ENCODE assay signal across 1 cellular context in the genomic region with DNA sequence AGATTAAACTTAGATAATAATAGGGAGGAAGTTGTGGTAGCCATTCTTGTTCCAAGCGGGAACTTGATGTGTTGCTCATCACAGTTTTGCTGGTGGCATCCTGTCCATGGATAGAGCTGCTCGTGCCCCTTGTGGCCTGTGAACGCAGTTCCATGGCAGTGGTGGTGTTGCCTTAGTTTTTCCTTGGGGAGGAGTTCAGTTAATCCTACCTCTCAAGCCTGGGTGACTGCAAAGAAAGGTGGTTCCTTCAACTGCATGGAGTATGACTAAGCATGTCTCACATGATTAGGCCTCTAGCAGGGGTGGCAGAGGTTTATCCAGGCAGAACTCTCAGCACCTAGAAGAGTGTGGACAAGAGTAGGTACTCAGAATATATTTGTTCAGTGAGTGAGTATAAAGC.
TF ChIP-seq lines count a peak whose summit lies in the region.

No MANE protein-coding gene starts in this region.

TF ChIP-seq in K562, 482 proteins besides CTCF, POLR2A, EP300 and RAD21 (continued from another document and continues in another):
- TF ChIP-seq RERE (CRISPR knock-in tag; IDR thresholded peaks at IDR 0.05; ENCODE audit: borderline replicate concordance) (no peak), DLX4 (CRISPR knock-in tag; IDR thresholded peaks at IDR 0.05) (no peak), L3MBTL2 (IDR thresholded peaks at IDR 0.05) (peak; percentile 87), ZBED1 (IDR thresholded peaks at IDR 0.05) (no peak), ETV5 (CRISPR knock-in tag; IDR thresholded peaks at IDR 0.05; ENCODE audit: low read depth) (0 out of 2 replicates have a peak, but pooled peaks have one; percentile 28), ZNF79 (CRISPR knock-in tag; IDR thresholded peaks at IDR 0.05; ENCODE audit: low read depth) (0 out of 2 replicates have a peak, but pooled peaks have one; percentile 11), CTBP1 (IDR thresholded peaks at IDR 0.05; ENCODE audit: borderline replicate concordance) (peak; percentile 82; the same call in 1 of the 2 replicates), ETS2 (tag; IDR thresholded peaks at IDR 0.05; ENCODE audit: borderline replicate concordance, poor library complexity, severe bottlenecking) (no peak), CBX3 (IDR thresholded peaks at IDR 0.05; ENCODE audit: borderline replicate concordance in 1 of 2, low read length in 2 of 2) (peak in 1 of 2 experiments; percentile 59; a peak in 1 of 3 replicates), ZNF12 (CRISPR knock-in tag; IDR thresholded peaks at IDR 0.05) (no peak), CCNT2 (IDR thresholded peaks at IDR 0.05; ENCODE audit: borderline replicate concordance, extremely low read depth, insufficient read length, low read depth, low read length) (no peak), ADNP (tag; IDR thresholded peaks at IDR 0.05) (0 out of 2 replicates have a peak, but pooled peaks have one; percentile 40), HDAC8 (tag; IDR thresholded peaks at IDR 0.05) (0 out of 2 replicates have a peak, but pooled peaks have one; percentile 21), FOXK2 (conservative IDR thresholded peaks at IDR 0.05 in 1 of 2, IDR thresholded peaks at IDR 0.05 in 1 of 2; ENCODE audit: low read depth in 2 of 2) (peak in 1 of 2 experiments; percentile 37; a peak in 1 of 4 replicates), ZNF143 (CRISPR knock-in tag; IDR thresholded peaks at IDR 0.05) (no peak), BHLHE40 (IDR thresholded peaks at IDR 0.05; ENCODE audit: low read length) (peak; percentile 53; the same call in 1 of the 2 replicates), RBM22 (IDR thresholded peaks at IDR 0.05; ENCODE audit: low read depth, low read length, poor library complexity, severe bottlenecking) (no peak), SRF (CRISPR knock-in tag; IDR thresholded peaks at IDR 0.05) (peak in 1 of 2 experiments; percentile 77; a peak in 1 of 4 replicates), JUNB (CRISPR knock-in tag; conservative IDR thresholded peaks at IDR 0.05) (peak; percentile 53; the same call in 1 of the 2 replicates), MTA2 (IDR thresholded peaks at IDR 0.05; ENCODE audit: low read depth) (no peak), SMARCB1 (IDR thresholded peaks at IDR 0.05; ENCODE audit: insufficient read length, low read depth) (peak; percentile 78), YY1 (IDR thresholded peaks at IDR 0.05; ENCODE audit: borderline replicate concordance in 1 of 3, control insufficient read depth in 1 of 3, extremely low read depth in 1 of 3, insufficient read depth in 3 of 3, insufficient read length in 1 of 3, insufficient replicate concordance in 2 of 3, low read depth in 1 of 3, low read length in 2 of 3) (peak in 2 of 3 experiments; percentile 31 to 34), ZKSCAN1 (IDR thresholded peaks at IDR 0.05; ENCODE audit: low read depth, low read length) (no peak), MTA3 (IDR thresholded peaks at IDR 0.05; ENCODE audit: borderline replicate concordance) (0 out of 2 replicates have a peak, but pooled peaks have one; percentile 68), CREB1 (IDR thresholded peaks at IDR 0.05) (no peak), CREB1 (CRISPR knock-in tag; IDR thresholded peaks at IDR 0.05) (peak; percentile 35; the same call in 1 of the 2 replicates), MYC (IDR thresholded peaks at IDR 0.05; ENCODE audit: low read depth, low read length) (peak; percentile 50), MYC (CRISPR knock-in tag; IDR thresholded peaks at IDR 0.05; ENCODE audit: borderline replicate concordance, low read depth) (peak; percentile 26; the same call in 1 of the 2 replicates), SIX5 (IDR thresholded peaks at IDR 0.05; ENCODE audit: borderline replicate concordance in 1 of 2, insufficient read depth in 1 of 2, low read depth in 1 of 2, low read length in 2 of 2) (no peak), CSDE1 (IDR thresholded peaks at IDR 0.05) (no peak), RFX5 (IDR thresholded peaks at IDR 0.05; ENCODE audit: low read depth, low read length) (no peak), FOXK1 (CRISPR knock-in tag; IDR thresholded peaks at IDR 0.05; ENCODE audit: borderline replicate concordance) (no peak), RAD51 (IDR thresholded peaks at IDR 0.05; ENCODE audit: borderline replicate concordance, low read depth) (no peak; the same call in 1 of the 2 replicates), NBN (IDR thresholded peaks at IDR 0.05; ENCODE audit: low read depth) (peak; percentile 25; the same call in 1 of the 2 replicates), ZNF3 (CRISPR knock-in tag; IDR thresholded peaks at IDR 0.05) (no peak), CBFA2T3 (IDR thresholded peaks at IDR 0.05) (0 out of 2 replicates have a peak, but pooled peaks have one; percentile 14), HDGF (IDR thresholded peaks at IDR 0.05) (no peak), MYNN (IDR thresholded peaks at IDR 0.05) (0 out of 2 replicates have a peak, but pooled peaks have one; percentile 64), MYNN (CRISPR knock-in tag; IDR thresholded peaks at IDR 0.05) (no peak), ERF (CRISPR knock-in tag; IDR thresholded peaks at IDR 0.05) (peak; percentile 55; the same call in 1 of the 2 replicates)
- TF ChIP-seq, protein P1, sequence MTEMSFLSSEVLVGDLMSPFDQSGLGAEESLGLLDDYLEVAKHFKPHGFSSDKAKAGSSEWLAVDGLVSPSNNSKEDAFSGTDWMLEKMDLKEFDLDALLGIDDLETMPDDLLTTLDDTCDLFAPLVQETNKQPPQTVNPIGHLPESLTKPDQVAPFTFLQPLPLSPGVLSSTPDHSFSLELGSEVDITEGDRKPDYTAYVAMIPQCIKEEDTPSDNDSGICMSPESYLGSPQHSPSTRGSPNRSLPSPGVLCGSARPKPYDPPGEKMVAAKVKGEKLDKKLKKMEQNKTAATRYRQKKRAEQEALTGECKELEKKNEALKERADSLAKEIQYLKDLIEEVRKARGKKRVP (CRISPR knock-in tag; IDR thresholded peaks at IDR 0.05) = no peak
- TF ChIP-seq, protein P2, sequence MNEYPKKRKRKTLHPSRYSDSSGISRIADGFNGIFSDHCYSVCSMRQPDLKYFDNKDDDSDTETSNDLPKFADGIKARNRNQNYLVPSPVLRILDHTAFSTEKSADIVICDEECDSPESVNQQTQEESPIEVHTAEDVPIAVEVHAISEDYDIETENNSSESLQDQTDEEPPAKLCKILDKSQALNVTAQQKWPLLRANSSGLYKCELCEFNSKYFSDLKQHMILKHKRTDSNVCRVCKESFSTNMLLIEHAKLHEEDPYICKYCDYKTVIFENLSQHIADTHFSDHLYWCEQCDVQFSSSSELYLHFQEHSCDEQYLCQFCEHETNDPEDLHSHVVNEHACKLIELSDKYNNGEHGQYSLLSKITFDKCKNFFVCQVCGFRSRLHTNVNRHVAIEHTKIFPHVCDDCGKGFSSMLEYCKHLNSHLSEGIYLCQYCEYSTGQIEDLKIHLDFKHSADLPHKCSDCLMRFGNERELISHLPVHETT (CRISPR knock-in tag; conservative IDR thresholded peaks at IDR 0.05 in 1 of 2, IDR thresholded peaks at IDR 0.05 in 1 of 2) = peak in 1 of 2 experiments; percentile 76; a peak in 1 of 4 replicates
- TF ChIP-seq, protein P3, sequence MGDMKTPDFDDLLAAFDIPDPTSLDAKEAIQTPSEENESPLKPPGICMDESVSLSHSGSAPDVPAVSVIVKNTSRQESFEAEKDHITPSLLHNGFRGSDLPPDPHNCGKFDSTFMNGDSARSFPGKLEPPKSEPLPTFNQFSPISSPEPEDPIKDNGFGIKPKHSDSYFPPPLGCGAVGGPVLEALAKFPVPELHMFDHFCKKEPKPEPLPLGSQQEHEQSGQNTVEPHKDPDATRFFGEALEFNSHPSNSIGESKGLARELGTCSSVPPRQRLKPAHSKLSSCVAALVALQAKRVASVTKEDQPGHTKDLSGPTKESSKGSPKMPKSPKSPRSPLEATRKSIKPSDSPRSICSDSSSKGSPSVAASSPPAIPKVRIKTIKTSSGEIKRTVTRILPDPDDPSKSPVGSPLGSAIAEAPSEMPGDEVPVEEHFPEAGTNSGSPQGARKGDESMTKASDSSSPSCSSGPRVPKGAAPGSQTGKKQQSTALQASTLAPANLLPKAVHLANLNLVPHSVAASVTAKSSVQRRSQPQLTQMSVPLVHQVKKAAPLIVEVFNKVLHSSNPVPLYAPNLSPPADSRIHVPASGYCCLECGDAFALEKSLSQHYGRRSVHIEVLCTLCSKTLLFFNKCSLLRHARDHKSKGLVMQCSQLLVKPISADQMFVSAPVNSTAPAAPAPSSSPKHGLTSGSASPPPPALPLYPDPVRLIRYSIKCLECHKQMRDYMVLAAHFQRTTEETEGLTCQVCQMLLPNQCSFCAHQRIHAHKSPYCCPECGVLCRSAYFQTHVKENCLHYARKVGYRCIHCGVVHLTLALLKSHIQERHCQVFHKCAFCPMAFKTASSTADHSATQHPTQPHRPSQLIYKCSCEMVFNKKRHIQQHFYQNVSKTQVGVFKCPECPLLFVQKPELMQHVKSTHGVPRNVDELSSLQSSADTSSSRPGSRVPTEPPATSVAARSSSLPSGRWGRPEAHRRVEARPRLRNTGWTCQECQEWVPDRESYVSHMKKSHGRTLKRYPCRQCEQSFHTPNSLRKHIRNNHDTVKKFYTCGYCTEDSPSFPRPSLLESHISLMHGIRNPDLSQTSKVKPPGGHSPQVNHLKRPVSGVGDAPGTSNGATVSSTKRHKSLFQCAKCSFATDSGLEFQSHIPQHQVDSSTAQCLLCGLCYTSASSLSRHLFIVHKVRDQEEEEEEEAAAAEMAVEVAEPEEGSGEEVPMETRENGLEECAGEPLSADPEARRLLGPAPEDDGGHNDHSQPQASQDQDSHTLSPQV (IDR thresholded peaks at IDR 0.05) = peak; percentile 98
- TF ChIP-seq, protein P4, sequence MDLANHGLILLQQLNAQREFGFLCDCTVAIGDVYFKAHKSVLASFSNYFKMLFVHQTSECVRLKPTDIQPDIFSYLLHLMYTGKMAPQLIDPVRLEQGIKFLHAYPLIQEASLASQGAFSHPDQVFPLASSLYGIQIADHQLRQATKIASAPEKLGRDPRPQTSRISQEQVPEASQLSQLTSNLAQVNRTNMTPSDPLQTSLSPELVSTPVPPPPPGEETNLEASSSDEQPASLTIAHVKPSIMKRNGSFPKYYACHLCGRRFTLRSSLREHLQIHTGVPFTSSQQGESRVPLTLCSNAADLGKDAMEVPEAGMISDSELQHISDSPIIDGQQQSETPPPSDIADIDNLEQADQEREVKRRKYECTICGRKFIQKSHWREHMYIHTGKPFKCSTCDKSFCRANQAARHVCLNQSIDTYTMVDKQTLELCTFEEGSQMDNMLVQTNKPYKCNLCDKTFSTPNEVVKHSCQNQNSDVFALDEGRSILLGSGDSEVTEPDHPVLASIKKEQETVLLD (IDR thresholded peaks at IDR 0.05) = no peak
- TF ChIP-seq, protein P5, sequence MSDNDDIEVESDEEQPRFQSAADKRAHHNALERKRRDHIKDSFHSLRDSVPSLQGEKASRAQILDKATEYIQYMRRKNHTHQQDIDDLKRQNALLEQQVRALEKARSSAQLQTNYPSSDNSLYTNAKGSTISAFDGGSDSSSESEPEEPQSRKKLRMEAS (CRISPR knock-in tag; IDR thresholded peaks at IDR 0.05) = peak; percentile 35
- TF ChIP-seq, protein P6, sequence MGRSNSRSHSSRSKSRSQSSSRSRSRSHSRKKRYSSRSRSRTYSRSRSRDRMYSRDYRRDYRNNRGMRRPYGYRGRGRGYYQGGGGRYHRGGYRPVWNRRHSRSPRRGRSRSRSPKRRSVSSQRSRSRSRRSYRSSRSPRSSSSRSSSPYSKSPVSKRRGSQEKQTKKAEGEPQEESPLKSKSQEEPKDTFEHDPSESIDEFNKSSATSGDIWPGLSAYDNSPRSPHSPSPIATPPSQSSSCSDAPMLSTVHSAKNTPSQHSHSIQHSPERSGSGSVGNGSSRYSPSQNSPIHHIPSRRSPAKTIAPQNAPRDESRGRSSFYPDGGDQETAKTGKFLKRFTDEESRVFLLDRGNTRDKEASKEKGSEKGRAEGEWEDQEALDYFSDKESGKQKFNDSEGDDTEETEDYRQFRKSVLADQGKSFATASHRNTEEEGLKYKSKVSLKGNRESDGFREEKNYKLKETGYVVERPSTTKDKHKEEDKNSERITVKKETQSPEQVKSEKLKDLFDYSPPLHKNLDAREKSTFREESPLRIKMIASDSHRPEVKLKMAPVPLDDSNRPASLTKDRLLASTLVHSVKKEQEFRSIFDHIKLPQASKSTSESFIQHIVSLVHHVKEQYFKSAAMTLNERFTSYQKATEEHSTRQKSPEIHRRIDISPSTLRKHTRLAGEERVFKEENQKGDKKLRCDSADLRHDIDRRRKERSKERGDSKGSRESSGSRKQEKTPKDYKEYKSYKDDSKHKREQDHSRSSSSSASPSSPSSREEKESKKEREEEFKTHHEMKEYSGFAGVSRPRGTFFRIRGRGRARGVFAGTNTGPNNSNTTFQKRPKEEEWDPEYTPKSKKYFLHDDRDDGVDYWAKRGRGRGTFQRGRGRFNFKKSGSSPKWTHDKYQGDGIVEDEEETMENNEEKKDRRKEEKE (IDR thresholded peaks at IDR 0.05; ENCODE audit: borderline replicate concordance in 1 of 2, control insufficient read depth in 1 of 2, low read depth in 2 of 2, low read length in 1 of 2) = no peak
